ENCODE assay signal across 8 cellular contexts in genomic region chr22:32475428-32476010, GRCh38. TPM values are rescaled to one million over a fixed set of nuclear protein-coding genes. Genes with fewer than 3 reads are reported as not detected.
A peak's percentile ranks its signal among the peaks of the same experiment; 100 is the strongest.
DNase-seq lines count a peak whose midpoint lies in the region; ATAC-seq, FAIRE-seq and TF ChIP-seq lines count a peak whose summit lies in the region.

No MANE protein-coding gene starts in this region.

- H3K9me3 ChIP-seq in CD8-positive, alpha-beta memory T cell (ENCODE audit: low read length), result no peaks in the 10 kb centered on the region
- H3K9me3 ChIP-seq in heart left ventricle (no peaks in the 10 kb centered on the region), pancreas (no peaks in the 10 kb centered on the region)

- intact Hi-C loops in heart left ventricle (cut with DNase I), result loop anchor here in 7 of 10 donors (2.0 to 10.0 kb wide), 3 partner anchors 61 to 501 kb away; partner anchors contain the start of gene RTCB (in 4 of the 7)
- intact Hi-C loops in pancreas (cut with DNase I), result loop anchor here in 1 of 3 donors (10.0 kb wide), 1 partner anchor 501 kb away; no protein-coding TSS in a partner anchor

- peaks cover 11 to 36% (median 18%) of the 10 kb centered on the region in 3 donors for H3K4me1 Mint-ChIP-seq in CD8-positive, alpha-beta memory T cell
- peaks cover 22% of the 10 kb centered on the region for H3K4me1 Mint-ChIP-seq in activated naive CD4-positive, alpha-beta T cell treated with anti-CD3 and anti-CD28 coated beads, Interleukin-2, amount 50 U/mL, for 24 hours

- CTCF ChIA-PET in CD8-positive, alpha-beta memory T cell (lab: Charles Lee), result interaction anchor here (1.0 to 3.0 kb wide), 3 partner anchors 11 to 64 kb away, joined by 3 to 12 read pairs (median 11); partner anchors contain the start of gene RTCB

- H3K36me3 ChIP-seq in CD8-positive, alpha-beta memory T cell (ENCODE audit: insufficient read depth, low read length), result no peaks in the 10 kb centered on the region
- H3K36me3 ChIP-seq in heart left ventricle (peaks cover 0 to 17% (median 13%) of the 10 kb centered on the region in 9 donors), pancreas (no peaks in the 10 kb centered on the region)

- peak overlapping the region; percentile 93 for H3K4me3 ChIP-seq in CD8-positive, alpha-beta memory T cell (ENCODE audit: low read length)
- peak overlapping the region; percentile 55 to 100 (median 96) for H3K4me3 ChIP-seq in heart left ventricle
- peak overlapping the region; percentile 75 to 96 (median 88) for H3K4me3 ChIP-seq in pancreas

- peaks cover 32% of the 10 kb centered on the region for H3K4me1 ChIP-seq in CD8-positive, alpha-beta memory T cell (ENCODE audit: insufficient read depth, low read length)
- H3K4me1 ChIP-seq in heart left ventricle (peaks cover 8 to 43% (median 29%) of the 10 kb centered on the region in 12 donors), pancreas (peaks cover 7 to 22% (median 18%) of the 10 kb centered on the region in 3 donors)

- ATAC-seq in heart left ventricle (peak in 2 of 4 donors; percentile 33 to 46), pancreas (peak; percentile 12 to 46 (median 39))

- H3K27me3 Mint-ChIP-seq in CD8-positive, alpha-beta memory T cell, result no peaks in the 10 kb centered on the region
- H3K27me3 Mint-ChIP-seq in activated naive CD4-positive, alpha-beta T cell treated with anti-CD3 and anti-CD28 coated beads, Interleukin-2, amount 50 U/mL, for 24 hours, result no peaks in the 10 kb centered on the region

- WGBS in heart left ventricle, 4 donors, result 1% methylated on average over 17 to 19 of the region's 19 CpGs
- 0% methylated on average over 19 of the region's 19 CpGs for WGBS in pancreas, 2 donors

- FAIRE-seq in GM19239 (lab: Jason Lieb, UNC), result peak; percentile 45
- FAIRE-seq in pancreas (lab: Jason Lieb, UNC), result no peak

- no peak for TF ChIP-seq POLR2A in heart left ventricle (IDR thresholded peaks at IDR 0.05)

- DNase-seq in CD8-positive, alpha-beta memory T cell, result peak in 1 of 5 donors; percentile 46
- DNase-seq in GM19239 (ENCODE audit: insufficient read length, low spot score), result no peak
- DNase-seq in Kasumi-1 (lab: John Stamatoyannopoulos, UW), result peak; percentile 49 to 62
- DNase-seq in heart left ventricle, result peak in 4 of 5 donors; percentile 31 to 40 (median 38)
- DNase-seq in pancreas, result peak in 4 of 6 donors; percentile 18 to 61 (median 36)
- no peak for DNase-seq in GOT3 (lab: John Stamatoyannopoulos, UW)
- DNase-seq in middle frontal gyrus (ENCODE audit: extremely low spot score, low spot score), result no peak

- peaks cover 6 to 24% (median 7%) of the 10 kb centered on the region in 3 donors for H3K36me3 Mint-ChIP-seq in CD8-positive, alpha-beta memory T cell
- peaks cover 8% of the 10 kb centered on the region for H3K36me3 Mint-ChIP-seq in activated naive CD4-positive, alpha-beta T cell treated with anti-CD3 and anti-CD28 coated beads, Interleukin-2, amount 50 U/mL, for 24 hours

- H3K4me3 Mint-ChIP-seq in CD8-positive, alpha-beta memory T cell, result peak overlapping the region; percentile 93 to 97 (median 96)
- peak overlapping the region; percentile 98 for H3K4me3 Mint-ChIP-seq in activated naive CD4-positive, alpha-beta T cell treated with anti-CD3 and anti-CD28 coated beads, Interleukin-2, amount 50 U/mL, for 24 hours

- TF ChIP-seq CTCF in heart left ventricle (IDR thresholded peaks at IDR 0.05) (no peak), pancreas (IDR thresholded peaks at IDR 0.05) (no peak)

- POLR2A ChIA-PET in CD8-positive, alpha-beta memory T cell (lab: Charles Lee), result interaction anchor here (2.6 kb wide), 1 partner anchor 64 kb away, joined by 17 read pairs; the partner anchor contains the start of gene RTCB

- H3K9me3 Mint-ChIP-seq in CD8-positive, alpha-beta memory T cell, result no peaks in the 10 kb centered on the region
- H3K9me3 Mint-ChIP-seq in activated naive CD4-positive, alpha-beta T cell treated with anti-CD3 and anti-CD28 coated beads, Interleukin-2, amount 50 U/mL, for 24 hours, result no peaks in the 10 kb centered on the region

- H3K27me3 ChIP-seq in CD8-positive, alpha-beta memory T cell (ENCODE audit: insufficient read depth, low read length, poor library complexity, severe bottlenecking), result no peaks in the 10 kb centered on the region
- H3K27me3 ChIP-seq in heart left ventricle (no peaks in the 10 kb centered on the region), pancreas (no peaks in the 10 kb centered on the region)

- H3K27ac Mint-ChIP-seq in CD8-positive, alpha-beta memory T cell, result peak overlapping the region; percentile 93 to 99 (median 97)
- peak overlapping the region; percentile 95 for H3K27ac Mint-ChIP-seq in activated naive CD4-positive, alpha-beta T cell treated with anti-CD3 and anti-CD28 coated beads, Interleukin-2, amount 50 U/mL, for 24 hours

- H3K27ac ChIP-seq in CD8-positive, alpha-beta memory T cell (ENCODE audit: low read depth, low read length), result peak overlapping the region; percentile 90
- H3K27ac ChIP-seq in heart left ventricle (peak overlapping the region; percentile 86 to 100 (median 99)), pancreas (peak overlapping the region; percentile 97 to 100 (median 100))

RNA-seq across cellular contexts. Expression of gene FBXO7, which starts 0.9 kb away (rescaled TPM):
- 10 to 100 TPM; 79.7 to 81.0 TPM for total RNA-seq in CD8-positive, alpha-beta memory T cell
- polyA plus RNA-seq in CD8-positive, alpha-beta memory T cell, result 166 TPM
- 10 to 100 TPM; 32.8 to 63.0 (median 42.5) TPM for total RNA-seq in heart left ventricle
- 10 to 100 TPM; 19.1 to 42.5 TPM for polyA plus RNA-seq in heart left ventricle
- 10 to 100 TPM; 24.4 to 40.2 (median 28.7) TPM for total RNA-seq in pancreas
- polyA plus RNA-seq in pancreas, result 10 to 100 TPM; 22.5 to 57.0 TPM

RNA-seq across cellular contexts. Expression of gene BPIFC, which starts 11.3 kb away (rescaled TPM):
- not detected for total RNA-seq in CD8-positive, alpha-beta memory T cell
- not detected for polyA plus RNA-seq in CD8-positive, alpha-beta memory T cell
- total RNA-seq in heart left ventricle, result not detected
- not detected for polyA plus RNA-seq in heart left ventricle
- under 1 TPM in 1 of 6 donors, not detected in 5; 0.09 TPM for total RNA-seq in pancreas
- under 1 TPM in 1 of 2 donors, not detected in 1; 0.09 TPM for polyA plus RNA-seq in pancreas

Comparison
In these comparisons a context has a peak if more than half of its experiments do, and no peak if none do; other contexts are left out.
1. DNase-seq: peak in Kasumi-1 (2 of 2), heart left ventricle (4 of 5) and pancreas (4 of 6); none in GM19239 (single experiment), GOT3 (single experiment) and middle frontal gyrus (single experiment).
2. Peak in every context shown above with its lines, with median percentiles within 50 percentile points of each other: H3K27ac ChIP-seq and H3K4me3 ChIP-seq.